ENCODE assay signal across 24 cellular contexts in the genomic region with DNA sequence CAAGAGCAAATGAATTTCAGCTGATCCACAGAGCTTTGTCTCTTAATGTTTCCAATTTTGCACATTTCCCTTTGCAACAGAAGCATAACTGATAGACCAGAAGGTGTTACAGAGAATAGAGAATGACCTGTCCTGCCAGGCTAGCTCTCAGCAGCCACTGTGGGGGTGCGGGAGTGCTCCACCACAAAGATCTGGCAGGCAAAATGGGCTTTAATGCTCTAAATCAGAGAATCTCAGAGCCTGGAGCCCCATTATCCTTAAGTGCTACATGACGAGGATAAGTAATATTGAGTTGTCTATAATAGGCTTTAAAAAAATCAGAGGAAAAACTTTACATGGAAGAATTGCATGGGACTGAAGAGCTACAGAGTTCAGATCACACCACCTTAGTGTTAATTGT.
"Had no signal": no experiment of that assay in that cellular context is flagged by ENCODE, and none has a peak within 500 bp of the region (broad histone marks: within the 10 kb centered on the region; RNA-seq: fewer than 3 reads in every experiment).

No MANE protein-coding gene starts in this region.

- ATAC-seq: effector memory CD8-positive, alpha-beta T cell; esophagus mucosa; foreskin keratinocyte; gastrocnemius medialis; gastroesophageal sphincter; heart left ventricle; heart right ventricle had no signal

- H3K9me3 ChIP-seq: colonic mucosa, esophagus muscularis mucosa, esophagus squamous epithelium, gastrocnemius medialis, gastroesophageal sphincter, heart left ventricle, heart right ventricle had no signal

- H3K27ac ChIP-seq: colonic mucosa, coronary artery, dorsolateral prefrontal cortex, epithelial cell of prostate, esophagus muscularis mucosa, esophagus squamous epithelium, foreskin keratinocyte, gastrocnemius medialis, gastroesophageal sphincter, heart left ventricle, heart right ventricle had no signal

- H3K27me3 ChIP-seq: colonic mucosa, esophagus muscularis mucosa, esophagus squamous epithelium, foreskin keratinocyte, gastrocnemius medialis, gastroesophageal sphincter, heart left ventricle, heart right ventricle had no signal

- H3K4me3 ChIP-seq: colonic mucosa, coronary artery, dorsolateral prefrontal cortex, esophagus muscularis mucosa, esophagus squamous epithelium, gastrocnemius medialis, gastroesophageal sphincter, heart left ventricle, heart right ventricle had no signal

- DNase-seq: colonic mucosa; cortex of kidney; dermis blood vessel endothelial cell; dorsolateral prefrontal cortex; effector CD4-positive, alpha-beta T cell; effector CD8-positive, alpha-beta T cell; effector memory CD4-positive, alpha-beta T cell; effector memory CD8-positive, alpha-beta T cell; endodermal cell; erythroblast; esophagus squamous epithelium; foreskin fibroblast; foreskin keratinocyte; foreskin melanocyte; gastrocnemius medialis; glutamatergic neuron; head of caudate nucleus; heart left ventricle; heart right ventricle had no signal

- H3K36me3 ChIP-seq: colonic mucosa, esophagus muscularis mucosa, esophagus squamous epithelium, gastrocnemius medialis, gastroesophageal sphincter, heart left ventricle, heart right ventricle had no signal
